In genomic region chr5:43309122-43309521, GRCh38 we compare ENCODE assay signal across 13 cellular contexts. TPM values are rescaled to one million over a fixed set of nuclear protein-coding genes. Genes with fewer than 3 reads are reported as not detected.
A peak's percentile ranks its signal among the peaks of the same experiment; 100 is the strongest.
DNase-seq lines count a peak whose midpoint lies in the region; ATAC-seq and TF ChIP-seq lines count a peak whose summit lies in the region.
"Had no signal": no experiment of that assay in that cellular context is flagged by ENCODE, and none has a peak within 500 bp of the region (broad histone marks: within the 10 kb centered on the region; RNA-seq: fewer than 3 reads in every experiment).

No MANE protein-coding gene starts in this region.

- peak overlapping the region; percentile 73 for H3K27ac Mint-ChIP-seq in activated CD4-positive, alpha-beta T cell treated with anti-CD3 and anti-CD28 coated beads for 36 hours
- peak overlapping the region; percentile 86 for H3K27ac Mint-ChIP-seq in T-helper 17 cell

- H3K4me1 ChIP-seq in esophagus squamous epithelium = peaks cover 6 to 86% (median 28%) of the 10 kb centered on the region in 3 donors
- no peaks in the 10 kb centered on the region for H3K4me1 ChIP-seq in prostate gland (replicated peaks)
- H3K4me1 ChIP-seq in psoas muscle = peaks cover 11% of the 10 kb centered on the region

- no peak for ATAC-seq in activated CD4-positive, alpha-beta T cell treated with anti-CD3 and anti-CD28 coated beads for 36 hours
- ATAC-seq in T-helper 17 cell (no peak), GM21825 (IDR thresholded peaks at IDR 0.05; ENCODE audit: unreplicated experiment) (no peak), psoas muscle (no peak), HG03025 (IDR thresholded peaks at IDR 0.05; ENCODE audit: low FRiP score, unreplicated experiment) (no peak)
- ATAC-seq: A549 had no signal

- CTCF ChIA-PET in activated CD4-positive, alpha-beta T cell treated with anti-CD3 and anti-CD28 coated beads for 36 hours (lab: Charles Lee) = interaction anchor here (2.6 kb wide), 1 partner anchor 81 kb away, joined by 9 read pairs; no protein-coding TSS in a partner anchor

- no peaks in the 10 kb centered on the region for H3K9me3 ChIP-seq in T-helper 17 cell (ENCODE audit: control insufficient read depth, low read length, poor library complexity, severe bottlenecking)
- H3K9me3 ChIP-seq in esophagus squamous epithelium = no peaks in the 10 kb centered on the region
- no peaks in the 10 kb centered on the region for H3K9me3 ChIP-seq in prostate gland
- no peaks in the 10 kb centered on the region for H3K9me3 ChIP-seq in psoas muscle
- H3K9me3 ChIP-seq: A549 had no signal

- H3K36me3 ChIP-seq in esophagus squamous epithelium (peaks cover 0 to 23% (median 0%) of the 10 kb centered on the region in 3 donors), prostate gland (no peaks in the 10 kb centered on the region), psoas muscle (ENCODE audit: insufficient read depth in 1 of 2, low read depth in 1 of 2) (peaks cover 0 to 7% of the 10 kb centered on the region in 2 donors)

- H3K27ac ChIP-seq in esophagus squamous epithelium (peak overlapping the region in 3 of 4 donors; percentile 40 to 98 (median 54)), prostate gland (peak overlapping the region; percentile 14 to 38), psoas muscle (no peak overlapping the region)
- H3K27ac ChIP-seq: A549 had no signal

- H3K4me1 Mint-ChIP-seq in activated CD4-positive, alpha-beta T cell treated with anti-CD3 and anti-CD28 coated beads for 36 hours = peaks cover 73% of the 10 kb centered on the region
- peaks cover 33% of the 10 kb centered on the region for H3K4me1 Mint-ChIP-seq in T-helper 17 cell

- no peaks in the 10 kb centered on the region for H3K27me3 Mint-ChIP-seq in activated CD4-positive, alpha-beta T cell treated with anti-CD3 and anti-CD28 coated beads for 36 hours
- no peaks in the 10 kb centered on the region for H3K27me3 Mint-ChIP-seq in T-helper 17 cell

- DNase-seq in activated CD4-positive, alpha-beta T cell treated with anti-CD3 and anti-CD28 coated beads for 36 hours = no peak
- no peak for DNase-seq in activated CD4-positive, alpha-beta T cell treated with anti-CD3 and anti-CD28 coated beads, Interleukin-2, amount 50 U/mL, for 48 hours
- DNase-seq in T-helper 17 cell (no peak), esophagus squamous epithelium (lab: John Stamatoyannopoulos, UW) (no peak), prostate gland (ENCODE audit: low spot score) (no peak), psoas muscle (no peak)
- DNase-seq: kidney glomerular epithelial cell, NCI-H526, occipital lobe, SIG-M5 had no signal

- no peaks in the 10 kb centered on the region for H3K9me3 Mint-ChIP-seq in activated CD4-positive, alpha-beta T cell treated with anti-CD3 and anti-CD28 coated beads for 36 hours (ENCODE audit: low read depth)

- H3K27me3 ChIP-seq in esophagus squamous epithelium (no peaks in the 10 kb centered on the region), prostate gland (replicated peaks; ENCODE audit: insufficient read depth) (no peaks in the 10 kb centered on the region), psoas muscle (ENCODE audit: insufficient read depth in 3 of 3, low read length in 2 of 3) (no peaks in the 10 kb centered on the region)

- TF ChIP-seq POLR2A in esophagus squamous epithelium (IDR thresholded peaks at IDR 0.05) (no peak), prostate gland (IDR thresholded peaks at IDR 0.05) (no peak)

- no peak overlapping the region for H3K4me3 ChIP-seq in esophagus squamous epithelium
- H3K4me3 ChIP-seq in prostate gland = no peak overlapping the region
- no peak overlapping the region for H3K4me3 ChIP-seq in psoas muscle
- H3K4me3 ChIP-seq: A549 had no signal

- POLR2A ChIA-PET in activated CD4-positive, alpha-beta T cell treated with anti-CD3 and anti-CD28 coated beads for 36 hours (lab: Charles Lee) = no interaction called here

- intact Hi-C loops in activated CD4-positive, alpha-beta T cell treated with anti-CD3 and anti-CD28 coated beads for 36 hours (cut with DNase I, micrococcal nuclease) = no loop called here
- intact Hi-C loops in esophagus squamous epithelium (cut with DNase I) (loop anchor here (10.0 kb wide), 2 partner anchors 76 to 204 kb away; no protein-coding TSS in a partner anchor), prostate gland (cut with DNase I) (loop anchor here (10.0 kb wide), 1 partner anchor 76 kb away; no protein-coding TSS in a partner anchor), psoas muscle (cut with DNase I) (loop anchor here in 1 of 2 donors (5.0 kb wide), 1 partner anchor 237 kb away; no protein-coding TSS in a partner anchor)

- WGBS in esophagus squamous epithelium, 2 donors = 38 to 62% methylated on average over 3 of the region's 3 CpGs
- 37% methylated on average over 3 of the region's 3 CpGs for WGBS in prostate gland
- 81 to 88% (median 83%) methylated on average over 3 of the region's 3 CpGs for WGBS in psoas muscle, 3 donors

- TF ChIP-seq CTCF in esophagus squamous epithelium (IDR thresholded peaks at IDR 0.05) (no peak), prostate gland (IDR thresholded peaks at IDR 0.05) (no peak), psoas muscle (IDR thresholded peaks at IDR 0.05) (no peak)

- peaks cover 55% of the 10 kb centered on the region for H3K36me3 Mint-ChIP-seq in activated CD4-positive, alpha-beta T cell treated with anti-CD3 and anti-CD28 coated beads for 36 hours (ENCODE audit: low read depth)
- peaks cover 4% of the 10 kb centered on the region for H3K36me3 Mint-ChIP-seq in T-helper 17 cell (ENCODE audit: low read depth)

- H3K4me3 Mint-ChIP-seq in activated CD4-positive, alpha-beta T cell treated with anti-CD3 and anti-CD28 coated beads for 36 hours = peak overlapping the region; percentile 35
- no peak overlapping the region for H3K4me3 Mint-ChIP-seq in T-helper 17 cell

RNA-seq across cellular contexts. Expression of gene HMGCS1, which starts 4.1 kb away (rescaled TPM):
- 100 to 1,000 TPM in 1 of 2 experiments, 10 to 100 TPM in 1; 95.2 to 102 TPM for total RNA-seq in activated CD4-positive, alpha-beta T cell treated with anti-CD3 and anti-CD28 coated beads for 36 hours
- 10 to 100 TPM; 71.1 to 97.5 TPM for total RNA-seq in T-helper 17 cell
- 100 to 1,000 TPM in 3 of 4 donors, 10 to 100 TPM in 1; 86.6 to 278 (median 148) TPM for total RNA-seq in esophagus squamous epithelium
- total RNA-seq in prostate gland = 10 to 100 TPM; 15.5 to 29.2 TPM
- total RNA-seq in psoas muscle = 10 to 100 TPM; 14.7 to 22.6 (median 17.9) TPM
- polyA plus RNA-seq in psoas muscle = 10 to 100 TPM in 1 of 3 donors, 1 to 10 TPM in 2; 7.6 to 12.3 (median 10.0) TPM

Comparison
In these comparisons a context has a peak if more than half of its experiments do, and no peak if none do; other contexts are left out.
1. intact Hi-C loops: an anchor here in esophagus squamous epithelium (10.0 kb wide) and prostate gland (10.0 kb wide); none called in activated CD4-positive, alpha-beta T cell treated with anti-CD3 and anti-CD28 coated beads for 36 hours.